ENCODE assay signal across 10 cellular contexts in genomic region chr1:31295874-31296485, GRCh38. TPM values are rescaled to one million over a fixed set of nuclear protein-coding genes. Genes with fewer than 3 reads are reported as not detected.
A peak's percentile ranks its signal among the peaks of the same experiment; 100 is the strongest.
DNase-seq lines count a peak whose midpoint lies in the region; ATAC-seq and TF ChIP-seq lines count a peak whose summit lies in the region.
"Had no signal": no experiment of that assay in that cellular context is flagged by ENCODE, and none has a peak within 500 bp of the region (broad histone marks: within the 10 kb centered on the region; RNA-seq: fewer than 3 reads in every experiment).

No MANE protein-coding gene starts in this region.

- H3K27me3 Mint-ChIP-seq in Caco-2 (ENCODE audit: insufficient read depth, unreplicated experiment), result no peaks in the 10 kb centered on the region

- peaks cover 12% of the 10 kb centered on the region for H4K20me1 ChIP-seq in osteoblast (ENCODE audit: insufficient read depth, low read length)

- H3K4me1 ChIP-seq in Caco-2 (no peaks in the 10 kb centered on the region), osteoblast (ENCODE audit: insufficient read depth, low read length) (peaks cover 28% of the 10 kb centered on the region)

- no peak overlapping the region for H3K27ac Mint-ChIP-seq in Caco-2 (ENCODE audit: unreplicated experiment)

- peaks cover 9% of the 10 kb centered on the region for H3K4me1 Mint-ChIP-seq in Caco-2 (ENCODE audit: low read depth, unreplicated experiment)

- H3K79me2 ChIP-seq in osteoblast (ENCODE audit: insufficient read depth, low read length), result peaks cover 72% of the 10 kb centered on the region

- no peak for TF ChIP-seq CTCF in Caco-2 (IDR thresholded peaks at IDR 0.05; ENCODE audit: insufficient read depth in 1 of 2, low read depth in 1 of 2, low read length in 1 of 2, severe bottlenecking in 1 of 2, unreplicated experiment in 1 of 2)
- TF ChIP-seq CTCF in osteoblast (IDR thresholded peaks at IDR 0.05; ENCODE audit: extremely low read depth, low read depth, low read length), result no peak

- intact Hi-C loops in Caco-2 (cut with micrococcal nuclease; ENCODE audit: unreplicated experiment), result loop anchor here (5.0 to 10.0 kb wide), 2 partner anchors 114 to 129 kb away; no protein-coding TSS in a partner anchor

- peak overlapping the region; percentile 97 for H3K4me2 ChIP-seq in osteoblast (ENCODE audit: insufficient read depth, low read length)

- DNase-seq in Caco-2 (no peak), NCI-H774 (lab: John Stamatoyannopoulos, UW) (peak; percentile 52), erythroblast (lab: John Stamatoyannopoulos, UW) (peak; percentile 32 to 50), osteoblast (ENCODE audit: insufficient read length, low spot score, missing footprints) (no peak), NCI-H526 (lab: John Stamatoyannopoulos, UW) (no peak)

- POLR2A ChIA-PET in Caco-2 (lab: Charles Lee), result interaction anchor here (0.9 to 1.1 kb wide), 3 partner anchors 34 to 94 kb away, joined by 11 read pairs; no protein-coding TSS in a partner anchor

- H2AFZ ChIP-seq in osteoblast (ENCODE audit: low read length), result peak overlapping the region; percentile 98

- ATAC-seq in GM19467 (IDR thresholded peaks at IDR 0.05; ENCODE audit: unreplicated experiment) (no peak), HG02642 (IDR thresholded peaks at IDR 0.05; ENCODE audit: poor library complexity, unreplicated experiment) (no peak), HG03565 (IDR thresholded peaks at IDR 0.05; ENCODE audit: unreplicated experiment) (no peak)

- CTCF ChIA-PET in Caco-2 (lab: Charles Lee), result interaction anchor here (0.6 to 1.1 kb wide), 2 partner anchors 77 to 124 kb away, joined by 3 to 5 read pairs; no protein-coding TSS in a partner anchor

- H3K9me3 Mint-ChIP-seq in Caco-2 (ENCODE audit: unreplicated experiment), result no peaks in the 10 kb centered on the region

- peak overlapping the region; percentile 74 for H3K4me3 ChIP-seq in Caco-2 (ENCODE audit: low read depth, low read length)
- peak overlapping the region; percentile 99 for H3K4me3 ChIP-seq in osteoblast (ENCODE audit: insufficient read depth, low read length)

- H3K36me3 ChIP-seq in Caco-2 (ENCODE audit: control insufficient read depth, insufficient read depth, low read length), result no peaks in the 10 kb centered on the region
- H3K36me3 ChIP-seq in osteoblast (ENCODE audit: insufficient read depth, low read length), result peaks cover 23% of the 10 kb centered on the region

- no peak for TF ChIP-seq POLR2A in erythroblast (IDR thresholded peaks at IDR 0.05; ENCODE audit: low read length)

- TSS peak; percentile 73 for BruUV-seq in Caco-2 (replicated peaks; lab: Mats Ljungman, UMichigan)

- H3K9me3 ChIP-seq in Caco-2 (no peaks in the 10 kb centered on the region), osteoblast (ENCODE audit: low read depth, low read length) (no peaks in the 10 kb centered on the region)

- H3K27ac ChIP-seq in osteoblast (ENCODE audit: low read depth, low read length), result peak overlapping the region; percentile 94

- H3K4me3 Mint-ChIP-seq in Caco-2 (ENCODE audit: unreplicated experiment), result no peak overlapping the region

- H3K27me3 ChIP-seq in Caco-2 (replicated peaks; ENCODE audit: control insufficient read depth, insufficient read depth, low read length) (no peaks in the 10 kb centered on the region), osteoblast (ENCODE audit: insufficient read depth, low read length) (no peaks in the 10 kb centered on the region)

- H3K36me3 Mint-ChIP-seq in Caco-2 (ENCODE audit: insufficient read depth, unreplicated experiment), result peaks cover 35% of the 10 kb centered on the region

RNA-seq across cellular contexts. Expression of gene SNRNP40, which starts 0.6 kb away (rescaled TPM):
- 49.5 and 56.5 TPM in 2 replicates for total RNA-seq in Caco-2 (2022)
- total RNA-seq in osteoblast, result 67.5 and 78.2 TPM in 2 replicates

RNA-seq across cellular contexts. Expression of gene ZCCHC17, which starts 0.9 kb away (rescaled TPM):
- total RNA-seq in Caco-2 (2022), result 21.4 and 24.1 TPM in 2 replicates
- 25.9 and 30.4 TPM in 2 replicates for total RNA-seq in osteoblast

RNA-seq across cellular contexts. Expression of gene NKAIN1, which starts 56.3 kb away (rescaled TPM):
- total RNA-seq in Caco-2 (2022) (0.12 TPM in 1 of 2 replicates, not detected in the other), osteoblast (not detected in 2 replicates)
- total RNA-seq: activated CD8-positive, alpha-beta memory T cell treated with anti-CD3 and anti-CD28 coated beads for 36 hours; pulmonary artery endothelial cell had no signal

Comparison
In these comparisons a context has a peak if more than half of its experiments do, and no peak if none do; other contexts are left out.
1. DNase-seq: peak in NCI-H774 (single experiment) and erythroblast (2 of 2); none in Caco-2 (0 of 2), osteoblast (single experiment) and NCI-H526 (0 of 2).